Comparison of ENCODE assay signal across 11 cellular contexts in genomic region chr15:81865850-81866537, GRCh38.
DNase-seq lines count a peak whose midpoint lies in the region; ATAC-seq and TF ChIP-seq lines count a peak whose summit lies in the region.
"Had no signal": no experiment of that assay in that cellular context is flagged by ENCODE, and none has a peak within 500 bp of the region (broad histone marks: within the 10 kb centered on the region; RNA-seq: fewer than 3 reads in every experiment).

No MANE protein-coding gene starts in this region.

- no peaks in the 10 kb centered on the region for H3K27me3 ChIP-seq in testis
- no peaks in the 10 kb centered on the region for H3K27me3 ChIP-seq in CD4-positive, alpha-beta memory T cell (ENCODE audit: insufficient read depth, low read length)
- H3K27me3 ChIP-seq: foreskin keratinocyte had no signal

- H3K36me3 Mint-ChIP-seq in CD4-positive, alpha-beta memory T cell, result no peaks in the 10 kb centered on the region

- TF ChIP-seq CTCF in testis (IDR thresholded peaks at IDR 0.05), result no peak

- no peaks in the 10 kb centered on the region for H3K36me3 ChIP-seq in testis (ENCODE audit: low read depth, missing control alignments)
- no peaks in the 10 kb centered on the region for H3K36me3 ChIP-seq in CD4-positive, alpha-beta memory T cell (ENCODE audit: insufficient read depth, low read length)

- peak overlapping the region; percentile 10 to 20 for H3K4me3 ChIP-seq in testis
- H3K4me3 ChIP-seq in CD4-positive, alpha-beta memory T cell (ENCODE audit: low read length in 2 of 2), result no peak overlapping the region
- H3K4me3 ChIP-seq: PC-9 had no signal

- H3K4me3 Mint-ChIP-seq in CD4-positive, alpha-beta memory T cell, result no peak overlapping the region
- H3K4me3 Mint-ChIP-seq: central memory CD8-positive, alpha-beta T cell had no signal

- peaks cover 0 to 3% (median 0%) of the 10 kb centered on the region in 8 donors for H3K9me3 Mint-ChIP-seq in CD4-positive, alpha-beta memory T cell
- H3K9me3 Mint-ChIP-seq: central memory CD8-positive, alpha-beta T cell had no signal

- H3K4me1 Mint-ChIP-seq in CD4-positive, alpha-beta memory T cell, result no peaks in the 10 kb centered on the region
- H3K4me1 Mint-ChIP-seq: central memory CD8-positive, alpha-beta T cell had no signal

- no peak for TF ChIP-seq POLR2A in testis (IDR thresholded peaks at IDR 0.05)

- ATAC-seq in GM19023 (IDR thresholded peaks at IDR 0.05; ENCODE audit: unreplicated experiment) (peak; percentile 91), GM21786 (IDR thresholded peaks at IDR 0.05; ENCODE audit: unreplicated experiment) (peak; percentile 100), HG03280 (IDR thresholded peaks at IDR 0.05; ENCODE audit: unreplicated experiment) (peak; percentile 98)
- ATAC-seq: foreskin keratinocyte had no signal

- intact Hi-C loops in testis (cut with DNase I; ENCODE audit: low total_unique reads), result no loop called here
- intact Hi-C loops in CD4-positive, alpha-beta memory T cell (cut with micrococcal nuclease), result no loop called here

- H3K27me3 Mint-ChIP-seq in CD4-positive, alpha-beta memory T cell, result peaks cover 5 to 6% of the 10 kb centered on the region in 2 donors
- H3K27me3 Mint-ChIP-seq: central memory CD8-positive, alpha-beta T cell had no signal

- H3K27ac ChIP-seq in testis, result no peak overlapping the region
- no peak overlapping the region for H3K27ac ChIP-seq in CD4-positive, alpha-beta memory T cell (ENCODE audit: low read depth, low read length)
- H3K27ac ChIP-seq: foreskin keratinocyte, PC-9 had no signal

- H3K27ac Mint-ChIP-seq in CD4-positive, alpha-beta memory T cell, result no peak overlapping the region

- no peak for DNase-seq in testis
- no peak for DNase-seq in hypothalamus (lab: John Stamatoyannopoulos, UW)
- DNase-seq in CD4-positive, alpha-beta memory T cell, result no peak
- DNase-seq in AG08395 (ENCODE audit: low spot score), result no peak
- DNase-seq: foreskin keratinocyte, NCI-H1092, PC-9 had no signal

- H3K9me3 ChIP-seq in testis, result no peaks in the 10 kb centered on the region
- no peaks in the 10 kb centered on the region for H3K9me3 ChIP-seq in CD4-positive, alpha-beta memory T cell (ENCODE audit: control insufficient read depth in 1 of 2, low read length in 2 of 2)

- no peaks in the 10 kb centered on the region for H3K4me1 ChIP-seq in testis
- no peaks in the 10 kb centered on the region for H3K4me1 ChIP-seq in CD4-positive, alpha-beta memory T cell (ENCODE audit: insufficient read depth, low read length)
- H3K4me1 ChIP-seq: foreskin keratinocyte had no signal

- CTCF ChIA-PET in CD4-positive, alpha-beta memory T cell (lab: Charles Lee; ENCODE audit: partially characterized antibody), result no interaction called here

- WGBS in testis, 2 donors, result 71 to 75% methylated on average over 9 to 11 of the region's 11 CpGs

- POLR2A ChIA-PET in CD4-positive, alpha-beta memory T cell (lab: Charles Lee; ENCODE audit: partially characterized antibody), result no interaction called here

Comparison
In these comparisons a context has a peak if more than half of its experiments do, and no peak if none do; other contexts are left out.
1. H3K4me3 ChIP-seq: peak in testis (2 of 2); none in CD4-positive, alpha-beta memory T cell (0 of 2).
2. Peak in every context shown above with its lines, with median percentiles within 50 percentile points of each other: ATAC-seq.